In genomic region chr1:205259361-205259832, GRCh38 we compare ENCODE assay signal across 12 cellular contexts. TPM values are rescaled to one million over a fixed set of nuclear protein-coding genes. Genes with fewer than 3 reads are reported as not detected.
DNase-seq lines count a peak whose midpoint lies in the region; ATAC-seq and TF ChIP-seq lines count a peak whose summit lies in the region.
"Had no signal": no experiment of that assay in that cellular context is flagged by ENCODE, and none has a peak within 500 bp of the region (broad histone marks: within the 10 kb centered on the region; RNA-seq: fewer than 3 reads in every experiment).

No MANE protein-coding gene starts in this region.

- H3K4me1 ChIP-seq in HUES6 (ENCODE audit: control insufficient read depth, insufficient read depth, low read length), result peaks cover 36% of the 10 kb centered on the region
- peaks cover 16 to 24% of the 10 kb centered on the region in 2 experiments for H3K4me1 ChIP-seq in trophoblast cell (ENCODE audit: control insufficient read depth in 1 of 2, insufficient read depth in 2 of 2, low read length in 2 of 2)
- H3K4me1 ChIP-seq in suprapubic skin, result peaks cover 30% of the 10 kb centered on the region

- peak overlapping the region; percentile 64 for H4K91ac ChIP-seq in trophoblast cell (ENCODE audit: low read depth, low read length)

- no peak for ATAC-seq in HG03095 (IDR thresholded peaks at IDR 0.05; ENCODE audit: unreplicated experiment)

- peak overlapping the region; percentile 21 for H3K14ac ChIP-seq in trophoblast cell (ENCODE audit: low read length)

- peaks cover 11% of the 10 kb centered on the region for H3K79me1 ChIP-seq in trophoblast cell (ENCODE audit: low read length)

- TF ChIP-seq CTCF in RWPE1 (conservative IDR thresholded peaks at IDR 0.05; ENCODE audit: low read depth) (no peak), fibroblast of villous mesenchyme (IDR thresholded peaks at IDR 0.05; ENCODE audit: insufficient read depth, low read depth, low read length) (no peak), suprapubic skin (IDR thresholded peaks at IDR 0.05) (no peak)

- no peak overlapping the region for H3K23ac ChIP-seq in trophoblast cell (ENCODE audit: low read length)

- WGBS in trophoblast cell (ENCODE audit: extremely low coverage, insufficient coverage, insufficient read length), result no CpG with 5 or more reads among the region's 10 CpGs
- 54% methylated on average over 10 of the region's 10 CpGs for WGBS in suprapubic skin

- H2AK5ac ChIP-seq in trophoblast cell (ENCODE audit: low read length), result peak overlapping the region; percentile 33

- H3K4me3 ChIP-seq in HUES6 (ENCODE audit: low read depth, low read length), result no peak overlapping the region
- H3K4me3 ChIP-seq in fibroblast of villous mesenchyme (ENCODE audit: low read depth, low read length), result no peak overlapping the region
- H3K4me3 ChIP-seq in trophoblast cell (ENCODE audit: low read depth, low read length), result no peak overlapping the region
- no peak overlapping the region for H3K4me3 ChIP-seq in suprapubic skin
- H3K4me3 ChIP-seq: cardiac muscle cell, Peyer's patch, sigmoid colon had no signal

- TF ChIP-seq POLR2A in suprapubic skin (IDR thresholded peaks at IDR 0.05), result no peak

- no peak overlapping the region for H3K4me2 ChIP-seq in trophoblast cell (ENCODE audit: low read length)

- TF ChIP-seq EP300 in suprapubic skin (IDR thresholded peaks at IDR 0.05), result no peak

- peak overlapping the region; percentile 61 for H2BK12ac ChIP-seq in trophoblast cell (ENCODE audit: low read length)

- no peaks in the 10 kb centered on the region for H3K79me2 ChIP-seq in trophoblast cell (ENCODE audit: control insufficient read depth, insufficient read depth, low read length, poor library complexity)

- peak overlapping the region; percentile 32 for H3K18ac ChIP-seq in trophoblast cell (ENCODE audit: low read length)

- peak overlapping the region; percentile 19; the same call in 1 of the 2 replicates for H3K27ac ChIP-seq in HUES6 (ENCODE audit: low read depth, low read length)
- H3K27ac ChIP-seq in RWPE1, result peak overlapping the region; percentile 88
- no peak overlapping the region for H3K27ac ChIP-seq in trophoblast cell (ENCODE audit: low read depth, low read length)
- no peak overlapping the region for H3K27ac ChIP-seq in suprapubic skin
- H3K27ac ChIP-seq: cardiac muscle cell, Peyer's patch, sigmoid colon had no signal

- H3K9me3 ChIP-seq in HUES6 (ENCODE audit: control insufficient read depth, insufficient read depth, low read depth, low read length), result no peaks in the 10 kb centered on the region
- H3K9me3 ChIP-seq in trophoblast cell (ENCODE audit: insufficient read depth, low read depth, low read length), result no peaks in the 10 kb centered on the region
- no peaks in the 10 kb centered on the region for H3K9me3 ChIP-seq in suprapubic skin
- H3K9me3 ChIP-seq: Peyer's patch, sigmoid colon had no signal

- peak overlapping the region; percentile 53 for H2BK120ac ChIP-seq in trophoblast cell (ENCODE audit: insufficient read depth, low read length, poor library complexity)

- no peaks in the 10 kb centered on the region for H3K27me3 ChIP-seq in HUES6 (ENCODE audit: control insufficient read depth, insufficient read depth, low read length)
- H3K27me3 ChIP-seq in trophoblast cell (ENCODE audit: insufficient read depth, low read length), result no peaks in the 10 kb centered on the region
- no peaks in the 10 kb centered on the region for H3K27me3 ChIP-seq in suprapubic skin
- H3K27me3 ChIP-seq: Peyer's patch, sigmoid colon had no signal

- no peak overlapping the region for H2AFZ ChIP-seq in trophoblast cell (ENCODE audit: insufficient read depth, low read length, poor library complexity)

- H4K8ac ChIP-seq in trophoblast cell (ENCODE audit: low read depth, low read length), result no peak overlapping the region

- H4K12ac ChIP-seq in trophoblast cell (ENCODE audit: low read depth, low read length), result no peak overlapping the region

- H2BK5ac ChIP-seq in trophoblast cell (ENCODE audit: low read depth, low read length, poor library complexity), result peak overlapping the region; percentile 3

- no peak for DNase-seq in RWPE1 (ENCODE audit: low spot score)
- DNase-seq in fibroblast of villous mesenchyme (ENCODE audit: low read depth), result peak; percentile 73
- DNase-seq in trophoblast cell, result no peak
- no peak for DNase-seq in cortex of kidney (lab: John Stamatoyannopoulos, UW)
- no peak for DNase-seq in activated CD8-positive, alpha-beta memory T cell treated with anti-CD3 and anti-CD28 coated beads for 24 hours
- DNase-seq in suprapubic skin (ENCODE audit: low spot score in 2 of 2), result no peak
- DNase-seq: NCI-H2081 treated with DMSO at 0.1 percent for 48 hours, Peyer's patch, sigmoid colon had no signal

- H3K4ac ChIP-seq in trophoblast cell (ENCODE audit: low read depth, low read length), result no peak overlapping the region

- H3K9ac ChIP-seq in HUES6 (ENCODE audit: low read length) (no peak overlapping the region), trophoblast cell (ENCODE audit: low read length) (no peak overlapping the region)

- H3K36me3 ChIP-seq in HUES6 (ENCODE audit: control insufficient read depth, insufficient read depth, low read length) (no peaks in the 10 kb centered on the region), trophoblast cell (ENCODE audit: control insufficient read depth in 1 of 2, insufficient read depth in 2 of 2, low read length in 2 of 2) (no peaks in the 10 kb centered on the region), suprapubic skin (no peaks in the 10 kb centered on the region)
- H3K36me3 ChIP-seq: cardiac muscle cell, Peyer's patch, sigmoid colon had no signal

- POLR2A ChIA-PET in RWPE1 (lab: Yijun Ruan, JAX; ENCODE audit: low non-redundant PET), result interaction anchor here (0.6 kb wide), 1 partner anchor 13 kb away, joined by 3 read pairs; no protein-coding TSS in a partner anchor

- CTCF ChIA-PET in RWPE1 (lab: Yijun Ruan, JAX), result interaction anchor here (0.6 to 7.6 kb wide), 7 partner anchors 12 to 294 kb away, joined by 3 to 166 read pairs (median 5); partner anchors contain the start of gene TMCC2

RNA-seq across cellular contexts. Expression of gene TMCC2, which starts 31.7 kb away (rescaled TPM):
- total RNA-seq in fibroblast of villous mesenchyme (3.2 and 3.5 TPM in 2 replicates), suprapubic skin (1 to 10 TPM; 3.1 to 4.3 (median 4.1) TPM)
- 2.3 and 2.4 TPM in 2 replicates for polyA plus RNA-seq in trophoblast cell (2013)

RNA-seq across cellular contexts. Expression of gene DSTYK, which starts 47.9 kb away (rescaled TPM):
- total RNA-seq in fibroblast of villous mesenchyme (15.5 and 22.0 TPM in 2 replicates), suprapubic skin (10 to 100 TPM; 12.3 to 19.5 (median 17.4) TPM)
- 4.3 TPM in 2 replicates for polyA plus RNA-seq in trophoblast cell (2013)

Comparison
In these comparisons a context has a peak if more than half of its experiments do, and no peak if none do; other contexts are left out.
1. H3K27ac ChIP-seq: peak in HUES6 (single experiment) and RWPE1 (single experiment); none in trophoblast cell (single experiment) and suprapubic skin (single experiment).